ENCODE assay signal across 17 cellular contexts in the genomic region with DNA sequence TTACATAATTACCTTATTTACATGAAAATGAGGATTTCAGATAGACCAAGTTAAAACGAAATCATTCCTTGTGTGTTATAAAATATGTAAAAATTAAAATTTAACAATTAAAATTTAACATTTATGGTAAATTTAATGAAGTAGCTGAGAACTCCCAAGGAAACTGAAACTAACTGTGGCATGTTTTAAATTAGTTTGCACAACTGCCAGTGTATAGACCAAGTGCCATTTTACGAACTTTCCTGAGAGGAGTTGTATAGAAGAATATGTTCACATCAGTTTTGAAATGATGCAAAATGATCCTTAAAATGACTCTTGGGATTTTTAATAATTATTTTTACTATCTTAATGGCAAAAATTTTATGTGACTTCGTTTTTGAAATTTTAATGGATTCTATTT. TPM values are rescaled to one million over a fixed set of nuclear protein-coding genes. Genes with fewer than 3 reads are reported as not detected.
A peak's percentile ranks its signal among the peaks of the same experiment; 100 is the strongest.
DNase-seq lines count a peak whose midpoint lies in the region; ATAC-seq and TF ChIP-seq lines count a peak whose summit lies in the region.
"Had no signal": no experiment of that assay in that cellular context is flagged by ENCODE, and none has a peak within 500 bp of the region (broad histone marks: within the 10 kb centered on the region; RNA-seq: fewer than 3 reads in every experiment).

No MANE protein-coding gene starts in this region.

- H2AFZ ChIP-seq in ACC112 (ENCODE audit: low read length, unreplicated experiment) (no peak overlapping the region), hepatocyte (no peak overlapping the region)

- peak overlapping the region; percentile 13 for H3K4me2 ChIP-seq in hepatocyte

- peaks cover 22% of the 10 kb centered on the region for H3K4me1 ChIP-seq in ACC112 (ENCODE audit: control insufficient read depth, insufficient read depth, low read length, unreplicated experiment)
- peaks cover 38% of the 10 kb centered on the region for H3K4me1 ChIP-seq in hepatocyte (ENCODE audit: insufficient read depth)
- H3K4me1 ChIP-seq in gastrocnemius medialis, result peaks cover 60 to 72% of the 10 kb centered on the region in 2 donors

- no peaks in the 10 kb centered on the region for H4K20me1 ChIP-seq in hepatocyte (ENCODE audit: insufficient read depth, poor library complexity, severe bottlenecking)

- no peaks in the 10 kb centered on the region for H3K27me3 ChIP-seq in ACC112 (ENCODE audit: insufficient read depth, low read length)
- H3K27me3 ChIP-seq in hepatocyte, result no peaks in the 10 kb centered on the region
- no peaks in the 10 kb centered on the region for H3K27me3 ChIP-seq in gastrocnemius medialis

- H3K9me3 ChIP-seq in hepatocyte (ENCODE audit: low read depth) (no peaks in the 10 kb centered on the region), gastrocnemius medialis (no peaks in the 10 kb centered on the region)

- TF ChIP-seq POLR2A in gastrocnemius medialis (IDR thresholded peaks at IDR 0.05), result no peak

- H3K27ac ChIP-seq in ACC112 (ENCODE audit: low read depth, low read length), result peak overlapping the region; percentile 70
- H3K27ac ChIP-seq in hepatocyte, result peak overlapping the region; percentile 80
- peak overlapping the region; percentile 81 to 97 (median 92) for H3K27ac ChIP-seq in gastrocnemius medialis

- intact Hi-C loops in gastrocnemius medialis (cut with DNase I; ENCODE audit: low total_unique reads), result no loop called here

- TF ChIP-seq CTCF in hepatocyte (IDR thresholded peaks at IDR 0.05; ENCODE audit: poor library complexity) (no peak), gastrocnemius medialis (IDR thresholded peaks at IDR 0.05 in 4 of 5, conservative IDR thresholded peaks at IDR 0.05 in 1 of 5) (no peak)

- no peaks in the 10 kb centered on the region for H3K9me2 ChIP-seq in hepatocyte (replicated peaks; ENCODE audit: insufficient read depth)

- DNase-seq in OCI-M1 (lab: John Stamatoyannopoulos, UW) (peak; percentile 49), hepatocyte (ENCODE audit: low spot score) (no peak), gastrocnemius medialis (no peak), glomerular visceral epithelial cell (ENCODE audit: extremely low spot score) (no peak), NCI-H1105 (lab: John Stamatoyannopoulos, UW) (no peak), NCI-H1417 (lab: John Stamatoyannopoulos, UW) (no peak)
- DNase-seq: activated B cell treated with CpG ODN at 0.5 μM for 24 hours; effector CD4-positive, alpha-beta T cell; foreskin melanocyte; islet precursor cell; NCI-H1417 treated with DMSO at 0.1 percent for 48 hours; NCI-H345; nephron progenitor cell; retina; stimulated activated CD4-positive, alpha-beta T cell treated with anti-CD3 and anti-CD28 coated beads, Interleukin-4, amount 100 ng/mL, for 4 hours had no signal

- peaks cover 8% of the 10 kb centered on the region for H3K79me2 ChIP-seq in ACC112 (ENCODE audit: control insufficient read depth, insufficient read depth, low read length, unreplicated experiment)
- peaks cover 36% of the 10 kb centered on the region for H3K79me2 ChIP-seq in hepatocyte

- WGBS in hepatocyte (ENCODE audit: low lambda C conversion rate, missing lambda C conversion rate), result 87% methylated on average over 3 of the region's 3 CpGs

- H3K36me3 ChIP-seq in ACC112 (ENCODE audit: insufficient read depth, low read length) (no peaks in the 10 kb centered on the region), hepatocyte (replicated peaks; ENCODE audit: insufficient read depth, low read depth) (no peaks in the 10 kb centered on the region), gastrocnemius medialis (peaks cover 4 to 50% of the 10 kb centered on the region in 2 donors)

- ATAC-seq in gastrocnemius medialis (no peak), GM21737 (IDR thresholded peaks at IDR 0.05; ENCODE audit: unreplicated experiment) (no peak)

- in situ Hi-C loops in gastrocnemius medialis (cut with MboI; ENCODE audit: low sequenced_read_pairs in 4 of 4), result no loop called here

- H3K4me3 ChIP-seq in ACC112 (ENCODE audit: low read depth, low read length) (no peak overlapping the region), hepatocyte (no peak overlapping the region), gastrocnemius medialis (no peak overlapping the region)

RNA-seq across cellular contexts. Expression of a gene that starts 23.5 kb away (rescaled TPM):
- total RNA-seq in hepatocyte, result 58.2 and 61.0 TPM in 2 replicates
- polyA plus RNA-seq in hepatocyte, result 176 TPM in 2 replicates
- total RNA-seq in gastrocnemius medialis, result 100 to 1,000 TPM; 157 to 572 (median 272) TPM
